In genomic region chr4:140684314-140684713, GRCh38 we compare ENCODE assay signal across 25 cellular contexts.
DNase-seq lines count a peak whose midpoint lies in the region; ATAC-seq lines count a peak whose summit lies in the region.
"Had no signal": no experiment of that assay in that cellular context is flagged by ENCODE, and none has a peak within 500 bp of the region (broad histone marks: within the 10 kb centered on the region; RNA-seq: fewer than 3 reads in every experiment).

No MANE protein-coding gene starts in this region.

- peaks cover 41% of the 10 kb centered on the region for H3K36me3 Mint-ChIP-seq in memory B cell
- H3K36me3 Mint-ChIP-seq in stimulated activated naive B cell treated with anti-CD40 and anti-IgM and Interleukin-4, amounts not matched to agents 10 μg/mL and 1 μg/mL and 100 μg/mL, for 72 hours: peaks cover 13 to 23% of the 10 kb centered on the region in 2 donors
- H3K36me3 Mint-ChIP-seq: CD4-positive, alpha-beta memory T cell; CD4-positive, CD25-positive, alpha-beta regulatory T cell; CD8-positive, alpha-beta memory T cell had no signal

- ATAC-seq in memory B cell (ENCODE audit: low read depth) (no peak), HG02678 (IDR thresholded peaks at IDR 0.05; ENCODE audit: unreplicated experiment) (no peak)
- no peak for ATAC-seq in stimulated activated naive B cell treated with anti-CD40 and anti-IgM and Interleukin-4, amounts not matched to agents 10 μg/mL and 1 μg/mL and 100 μg/mL, for 72 hours (replicated peaks)
- ATAC-seq: GM12878 had no signal

- H3K4me3 Mint-ChIP-seq in memory B cell: no peak overlapping the region
- H3K4me3 Mint-ChIP-seq in stimulated activated naive B cell treated with anti-CD40 and anti-IgM and Interleukin-4, amounts not matched to agents 10 μg/mL and 1 μg/mL and 100 μg/mL, for 72 hours: no peak overlapping the region
- H3K4me3 Mint-ChIP-seq: CD14-positive monocyte; CD4-positive, alpha-beta memory T cell; CD4-positive, CD25-positive, alpha-beta regulatory T cell; CD8-positive, alpha-beta memory T cell had no signal

- DNase-seq in NCI-H69 (lab: John Stamatoyannopoulos, UW) (peak; percentile 9), memory B cell (ENCODE audit: low spot score in 2 of 2) (no peak), retina (peak; percentile 60), kidney tubule cell (ENCODE audit: low spot score) (no peak), NCI-H146 treated with DMSO at 0.1 percent for 48 hours (lab: John Stamatoyannopoulos, UW; ENCODE audit: unreplicated experiment) (no peak), SHP77 (lab: John Stamatoyannopoulos, UW) (no peak)
- DNase-seq in stimulated activated naive B cell treated with anti-CD40 and anti-IgM and Interleukin-4, amounts not matched to agents 10 μg/mL and 1 μg/mL and 100 μg/mL, for 72 hours: no peak
- DNase-seq: 8988T; ACHN; BE2C; C1 segment of cervical spinal cord; CD4-positive, alpha-beta memory T cell; CD4-positive, CD25-positive, alpha-beta regulatory T cell; CD8-positive, alpha-beta memory T cell; COR-L47; DMS 273 treated with DMSO at 0.1 percent for 48 hours; DMS153; DMS53; DMS79; DND-41; EL; GDM1 had no signal

- H3K9me3 Mint-ChIP-seq in memory B cell: no peaks in the 10 kb centered on the region
- no peaks in the 10 kb centered on the region for H3K9me3 Mint-ChIP-seq in stimulated activated naive B cell treated with anti-CD40 and anti-IgM and Interleukin-4, amounts not matched to agents 10 μg/mL and 1 μg/mL and 100 μg/mL, for 72 hours
- H3K9me3 Mint-ChIP-seq: CD4-positive, alpha-beta memory T cell; CD8-positive, alpha-beta memory T cell had no signal

- H3K27ac Mint-ChIP-seq in memory B cell: peak overlapping the region; percentile 60
- peak overlapping the region; percentile 22 for H3K27ac Mint-ChIP-seq in stimulated activated naive B cell treated with anti-CD40 and anti-IgM and Interleukin-4, amounts not matched to agents 10 μg/mL and 1 μg/mL and 100 μg/mL, for 72 hours
- H3K27ac Mint-ChIP-seq: CD14-positive monocyte; CD4-positive, alpha-beta memory T cell; CD4-positive, CD25-positive, alpha-beta regulatory T cell; CD8-positive, alpha-beta memory T cell had no signal

- H3K27me3 Mint-ChIP-seq in memory B cell: no peaks in the 10 kb centered on the region
- H3K27me3 Mint-ChIP-seq in stimulated activated naive B cell treated with anti-CD40 and anti-IgM and Interleukin-4, amounts not matched to agents 10 μg/mL and 1 μg/mL and 100 μg/mL, for 72 hours: no peaks in the 10 kb centered on the region

- peaks cover 26% of the 10 kb centered on the region for H3K4me1 Mint-ChIP-seq in memory B cell
- peaks cover 16 to 20% of the 10 kb centered on the region in 2 donors for H3K4me1 Mint-ChIP-seq in stimulated activated naive B cell treated with anti-CD40 and anti-IgM and Interleukin-4, amounts not matched to agents 10 μg/mL and 1 μg/mL and 100 μg/mL, for 72 hours
- H3K4me1 Mint-ChIP-seq: CD4-positive, alpha-beta memory T cell; CD4-positive, CD25-positive, alpha-beta regulatory T cell; CD8-positive, alpha-beta memory T cell had no signal

Comparison
In these comparisons a context has a peak if more than half of its experiments do, and no peak if none do; other contexts are left out.
1. DNase-seq: peak in NCI-H69 (single experiment) and retina (single experiment); none in memory B cell (0 of 2), stimulated activated naive B cell treated with anti-CD40 and anti-IgM and Interleukin-4, amounts not matched to agents 10 μg/mL and 1 μg/mL and 100 μg/mL, for 72 hours (single experiment), kidney tubule cell (single experiment), NCI-H146 treated with DMSO at 0.1 percent for 48 hours (single experiment) and SHP77 (0 of 2).